9 cellular contexts compared by ENCODE assay signal in the genomic region with DNA sequence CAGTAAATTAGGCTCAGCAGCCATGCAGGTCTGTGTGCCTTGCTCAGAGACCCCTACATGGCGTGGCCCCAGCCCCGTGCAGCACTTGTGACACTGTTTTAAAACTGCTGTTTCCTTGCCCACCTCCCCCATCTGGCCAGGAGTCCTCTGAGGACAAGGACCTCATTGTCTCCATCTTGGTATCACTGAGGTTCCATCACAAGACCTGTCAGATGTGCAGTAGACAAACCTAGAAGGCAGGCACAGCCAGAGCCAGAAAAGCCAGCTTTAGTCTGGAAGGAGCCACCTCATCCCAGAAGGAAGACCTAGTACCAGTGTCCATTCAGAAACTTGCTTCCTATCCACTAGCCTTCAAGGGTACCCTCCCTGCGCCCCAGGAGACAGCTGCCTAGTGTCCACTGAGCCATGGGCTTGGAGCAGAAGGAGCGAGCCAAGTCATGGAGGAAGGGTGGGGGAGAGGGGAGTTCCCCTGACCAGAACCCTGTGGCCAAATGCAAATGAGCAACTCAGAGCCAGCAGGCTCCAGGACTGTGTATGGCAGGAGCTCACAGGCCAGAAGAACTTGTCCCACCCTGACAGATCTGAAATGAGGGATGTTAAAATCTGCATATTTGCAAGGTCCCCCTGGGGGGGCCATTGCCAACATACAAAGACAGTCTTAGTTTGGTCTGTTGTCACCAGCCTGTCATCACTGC.
DNase-seq lines count a peak whose midpoint lies in the region; ATAC-seq and TF ChIP-seq lines count a peak whose summit lies in the region.
"Had no signal": no experiment of that assay in that cellular context is flagged by ENCODE, and none has a peak within 500 bp of the region (broad histone marks: within the 10 kb centered on the region; RNA-seq: fewer than 3 reads in every experiment).

No MANE protein-coding gene starts in this region.

- H3K36me3 ChIP-seq in H7 (replicated peaks; ENCODE audit: control insufficient read depth, insufficient read depth, low read length): no peaks in the 10 kb centered on the region
- H3K36me3 ChIP-seq in Panc1 (ENCODE audit: control insufficient read depth, insufficient read depth, low read length): no peaks in the 10 kb centered on the region
- H3K36me3 ChIP-seq in ovary: no peaks in the 10 kb centered on the region

- no peak for TF ChIP-seq CTCF in Panc1 (IDR thresholded peaks at IDR 0.05)
- no peak for TF ChIP-seq CTCF in ovary (IDR thresholded peaks at IDR 0.05)

- intact Hi-C loops in Panc1 (cut with micrococcal nuclease; ENCODE audit: unreplicated experiment) (no loop called here), ovary (cut with DNase I) (no loop called here)

- no peaks in the 10 kb centered on the region for H3K9me3 ChIP-seq in Panc1 (ENCODE audit: control insufficient read depth, insufficient read depth, low read depth, low read length)
- H3K9me3 ChIP-seq in ovary: no peaks in the 10 kb centered on the region

- no peak overlapping the region for H3K4me3 Mint-ChIP-seq in activated T-cell treated with anti-CD3 and anti-CD28 coated beads, Interleukin-2, amount 50 U/mL, for 4 hours
- H3K4me3 Mint-ChIP-seq in activated naive CD4-positive, alpha-beta T cell treated with anti-CD3 and anti-CD28 coated beads, Interleukin-2, amount 10 ng/mL, durations not matched to agents 7 days and 5 days: no peak overlapping the region

- H3K27ac ChIP-seq in Panc1 (ENCODE audit: low read length) (no peak overlapping the region), ovary (peak overlapping the region; percentile 49 to 73)

- TF ChIP-seq POLR2A in ovary (IDR thresholded peaks at IDR 0.05): no peak

- no peak overlapping the region for H3K27ac Mint-ChIP-seq in activated naive CD4-positive, alpha-beta T cell treated with anti-CD3 and anti-CD28 coated beads, Interleukin-2, amount 10 ng/mL, durations not matched to agents 7 days and 5 days
- H3K27ac Mint-ChIP-seq: activated naive CD8-positive, alpha-beta T cell treated with anti-CD3 and anti-CD28 coated beads, Interleukin-2, amount 10 ng/mL, durations not matched to agents 7 days and 5 days had no signal

- no TSS peak for BruUV-seq in Panc1 (replicated peaks; lab: Mats Ljungman, UMichigan)

- H3K27me3 ChIP-seq in H7 (ENCODE audit: control insufficient read depth, insufficient read depth, low read length): no peaks in the 10 kb centered on the region
- no peaks in the 10 kb centered on the region for H3K27me3 ChIP-seq in Panc1 (ENCODE audit: control insufficient read depth, insufficient read depth, low read length)
- H3K27me3 ChIP-seq in ovary: no peaks in the 10 kb centered on the region

- DNase-seq in H7: peak; percentile 69
- no peak for DNase-seq in Panc1 (ENCODE audit: low read depth, low spot score)
- no peak for DNase-seq in ovary
- DNase-seq in AG20443 (ENCODE audit: low spot score): no peak
- DNase-seq in activated T-cell treated with anti-CD3 and anti-CD28 coated beads, Interleukin-2, amount 50 U/mL, for 4 hours: no peak
- no peak for DNase-seq in activated naive CD4-positive, alpha-beta T cell treated with anti-CD3 and anti-CD28 coated beads, Interleukin-2, amount 10 ng/mL, durations not matched to agents 7 days and 5 days
- no peak for DNase-seq in NCI-H2227 (lab: John Stamatoyannopoulos, UW; ENCODE audit: unreplicated experiment)
- DNase-seq: activated naive CD8-positive, alpha-beta T cell treated with anti-CD3 and anti-CD28 coated beads, Interleukin-2, amount 10 ng/mL, durations not matched to agents 7 days and 5 days had no signal

- peaks cover 19% of the 10 kb centered on the region for H3K4me1 Mint-ChIP-seq in activated T-cell treated with anti-CD3 and anti-CD28 coated beads, Interleukin-2, amount 50 U/mL, for 4 hours (ENCODE audit: low read depth)
- peaks cover 26% of the 10 kb centered on the region for H3K4me1 Mint-ChIP-seq in activated naive CD4-positive, alpha-beta T cell treated with anti-CD3 and anti-CD28 coated beads, Interleukin-2, amount 10 ng/mL, durations not matched to agents 7 days and 5 days

- no peak overlapping the region for H3K4me3 ChIP-seq in H7 (ENCODE audit: insufficient read depth, low read depth, low read length)
- H3K4me3 ChIP-seq in Panc1 (ENCODE audit: low read depth in 2 of 2, low read length in 2 of 2): no peak overlapping the region
- no peak overlapping the region for H3K4me3 ChIP-seq in ovary

- ATAC-seq in GM18517 (IDR thresholded peaks at IDR 0.05; ENCODE audit: unreplicated experiment) (peak; percentile 75), Panc1 (0 out of 2 replicates have a peak, but pooled peaks have one; percentile 22)
- no peak for ATAC-seq in activated T-cell treated with anti-CD3 and anti-CD28 coated beads, Interleukin-2, amount 50 U/mL, for 4 hours

- WGBS in ovary, 3 donors: 82 to 91% (median 87%) methylated on average over 4 of the region's 4 CpGs

- no peaks in the 10 kb centered on the region for H3K27me3 Mint-ChIP-seq in activated T-cell treated with anti-CD3 and anti-CD28 coated beads, Interleukin-2, amount 50 U/mL, for 4 hours (ENCODE audit: low read depth)
- H3K27me3 Mint-ChIP-seq in activated naive CD4-positive, alpha-beta T cell treated with anti-CD3 and anti-CD28 coated beads, Interleukin-2, amount 10 ng/mL, durations not matched to agents 7 days and 5 days: no peaks in the 10 kb centered on the region
- H3K27me3 Mint-ChIP-seq: activated naive CD8-positive, alpha-beta T cell treated with anti-CD3 and anti-CD28 coated beads, Interleukin-2, amount 10 ng/mL, durations not matched to agents 7 days and 5 days had no signal

- no peaks in the 10 kb centered on the region for H3K9me3 Mint-ChIP-seq in activated T-cell treated with anti-CD3 and anti-CD28 coated beads, Interleukin-2, amount 50 U/mL, for 4 hours
- no peaks in the 10 kb centered on the region for H3K9me3 Mint-ChIP-seq in activated naive CD4-positive, alpha-beta T cell treated with anti-CD3 and anti-CD28 coated beads, Interleukin-2, amount 10 ng/mL, durations not matched to agents 7 days and 5 days
- H3K9me3 Mint-ChIP-seq: activated naive CD8-positive, alpha-beta T cell treated with anti-CD3 and anti-CD28 coated beads, Interleukin-2, amount 10 ng/mL, durations not matched to agents 7 days and 5 days had no signal

- TF ChIP-seq EP300 in ovary (IDR thresholded peaks at IDR 0.05): no peak

- no peaks in the 10 kb centered on the region for H3K36me3 Mint-ChIP-seq in activated T-cell treated with anti-CD3 and anti-CD28 coated beads, Interleukin-2, amount 50 U/mL, for 4 hours (ENCODE audit: insufficient read depth)
- no peaks in the 10 kb centered on the region for H3K36me3 Mint-ChIP-seq in activated naive CD4-positive, alpha-beta T cell treated with anti-CD3 and anti-CD28 coated beads, Interleukin-2, amount 10 ng/mL, durations not matched to agents 7 days and 5 days
- H3K36me3 Mint-ChIP-seq: activated naive CD8-positive, alpha-beta T cell treated with anti-CD3 and anti-CD28 coated beads, Interleukin-2, amount 10 ng/mL, durations not matched to agents 7 days and 5 days had no signal

- in situ Hi-C loops in Panc1 (cut with HindIII; ENCODE audit: low pct_unique_long_range_greater_than_20kb, low sequenced_read_pairs): no loop called here

- H3K4me1 ChIP-seq in Panc1 (ENCODE audit: control insufficient read depth, insufficient read depth, low read length) (no peaks in the 10 kb centered on the region), ovary (ENCODE audit: insufficient read depth) (peaks cover 18% of the 10 kb centered on the region)

- POLR2A ChIA-PET in Panc1 (lab: Charles Lee): interaction anchor here (0.6 kb wide), 1 partner anchor 27 kb away, joined by 3 read pairs; no protein-coding TSS in a partner anchor

- CTCF ChIA-PET in Panc1 (lab: Charles Lee): no interaction called here
- CTCF ChIA-PET in activated naive CD4-positive, alpha-beta T cell treated with anti-CD3 and anti-CD28 coated beads, Interleukin-2, amount 10 ng/mL, durations not matched to agents 7 days and 5 days (lab: Charles Lee): interaction anchor here (0.7 to 1.6 kb wide), 6 partner anchors 17 to 86 kb away, joined by 3 to 6 read pairs (median 4); no protein-coding TSS in a partner anchor

Comparison
In these comparisons a context has a peak if more than half of its experiments do, and no peak if none do; other contexts are left out.
1. ATAC-seq: peak in GM18517 (single experiment) and Panc1 (single experiment); none in activated T-cell treated with anti-CD3 and anti-CD28 coated beads, Interleukin-2, amount 50 U/mL, for 4 hours (0 of 2).